9 cellular contexts compared by ENCODE assay signal in genomic region chr17:82052638-82053059, GRCh38. TPM values are rescaled to one million over a fixed set of nuclear protein-coding genes. Genes with fewer than 3 reads are reported as not detected.
A peak's percentile ranks its signal among the peaks of the same experiment; 100 is the strongest.
DNase-seq lines count a peak whose midpoint lies in the region; ATAC-seq, FAIRE-seq and TF ChIP-seq lines count a peak whose summit lies in the region.
"Had no signal": no experiment of that assay in that cellular context is flagged by ENCODE, and none has a peak within 500 bp of the region (broad histone marks: within the 10 kb centered on the region; RNA-seq: fewer than 3 reads in every experiment).

No MANE protein-coding gene starts in this region.

- CTCF ChIA-PET in K562 (lab: Yijun Ruan, JAX; ENCODE audit: low intra/inter-chr PET ratio) = no interaction called here

- no peaks in the 10 kb centered on the region for H3K9me1 ChIP-seq in K562 (ENCODE audit: control insufficient read depth, insufficient read depth, low read length)

- TF ChIP-seq RAD21 in K562 (CRISPR knock-in tag; conservative IDR thresholded peaks at IDR 0.05 in 1 of 2, IDR thresholded peaks at IDR 0.05 in 1 of 2) = no peak

- no peak for FAIRE-seq in K562 (lab: Jason Lieb, UNC)

- in situ Hi-C loops in K562 (cut with MboI) = no loop called here

- peak overlapping the region; percentile 88 for H3K4me2 ChIP-seq in K562 (ENCODE audit: insufficient read depth, low read length)

- H3K9me3 ChIP-seq in heart left ventricle (no peaks in the 10 kb centered on the region), K562 (replicated peaks; ENCODE audit: control insufficient read depth, insufficient read depth, low read depth, low read length) (no peaks in the 10 kb centered on the region), lower lobe of right lung (no peaks in the 10 kb centered on the region), upper lobe of left lung (no peaks in the 10 kb centered on the region)

- POLR2A ChIA-PET in K562 (lab: Yijun Ruan, JAX) = interaction anchor here (0.6 to 1.0 kb wide), 4 partner anchors 46 to 730 kb away, joined by 3 read pairs; no protein-coding TSS in a partner anchor

- H3K79me2 ChIP-seq in K562 (ENCODE audit: control insufficient read depth, insufficient read depth, low read length) = peaks cover 28% of the 10 kb centered on the region

- no peak for TF ChIP-seq EP300 in K562 (IDR thresholded peaks at IDR 0.05; ENCODE audit: low read length)
- no peak for TF ChIP-seq EP300 in upper lobe of left lung (IDR thresholded peaks at IDR 0.05)

- H2AFZ ChIP-seq in K562 (ENCODE audit: low read depth, low read length) = no peak overlapping the region

- BruUV-seq in K562 (replicated peaks; lab: Mats Ljungman, UMichigan) = no TSS peak

- H3K27ac ChIP-seq in heart left ventricle (peak overlapping the region in 5 of 12 donors; percentile 9 to 67 (median 58)), K562 (ENCODE audit: extremely low read depth, low read depth, low read length) (peak overlapping the region; percentile 68; the same call in 2 of the 3 replicates), lower lobe of right lung (peak overlapping the region; percentile 74), upper lobe of left lung (peak overlapping the region in 2 of 4 donors; percentile 35 to 81)

- no peak for DNase-seq in heart left ventricle
- no peak for DNase-seq in cardiac septum (ENCODE audit: low spot score)
- DNase-seq in K562 (ENCODE audit: extremely low read depth in 1 of 4, low spot score in 3 of 4) = no peak
- no peak for DNase-seq in lower lobe of right lung
- no peak for DNase-seq in upper lobe of left lung
- no peak for DNase-seq in head of caudate nucleus
- no peak for DNase-seq in activated effector memory CD4-positive, alpha-beta T cell treated with Interleukin-2 at 50 U/mL for 16 hours
- DNase-seq in glomerular visceral epithelial cell (ENCODE audit: extremely low spot score) = no peak
- DNase-seq: NCI-H146 had no signal

- H3K4me3 ChIP-seq in heart left ventricle (peak overlapping the region; percentile 63 to 96 (median 82)), K562 (peak overlapping the region; percentile 98), lower lobe of right lung (peak overlapping the region; percentile 86), upper lobe of left lung (peak overlapping the region; percentile 33 to 99 (median 91))

- H4K20me1 ChIP-seq in K562 (replicated peaks; ENCODE audit: control insufficient read depth, insufficient read depth, low read length) = 0 out of 2 replicates have a peak, but pooled peaks cover 11% of the 10 kb centered on the region

- H3K36me3 ChIP-seq in heart left ventricle = peaks cover 0 to 68% (median 43%) of the 10 kb centered on the region in 9 donors
- peaks cover 75% of the 10 kb centered on the region; the same call in 2 of the 3 replicates for H3K36me3 ChIP-seq in K562 (ENCODE audit: control insufficient read depth, insufficient read depth, low read length)
- H3K36me3 ChIP-seq in lower lobe of right lung = peaks cover 66% of the 10 kb centered on the region
- peaks cover 11 to 60% (median 50%) of the 10 kb centered on the region in 4 donors for H3K36me3 ChIP-seq in upper lobe of left lung

- TF ChIP-seq POLR2A in heart left ventricle (IDR thresholded peaks at IDR 0.05) = no peak
- TF ChIP-seq POLR2A in K562 (conservative IDR thresholded peaks at IDR 0.05) = no peak
- no peak for TF ChIP-seq POLR2A in upper lobe of left lung (IDR thresholded peaks at IDR 0.05)

- intact Hi-C loops in heart left ventricle (cut with DNase I) = no loop called here
- intact Hi-C loops in cardiac septum (cut with DNase I) = no loop called here
- intact Hi-C loops in K562 (cut with micrococcal nuclease) = no loop called here
- intact Hi-C loops in lower lobe of right lung (cut with DNase I) = no loop called here
- intact Hi-C loops in head of caudate nucleus (cut with DNase I) = no loop called here

- no peak for TF ChIP-seq CTCF in heart left ventricle (IDR thresholded peaks at IDR 0.05)
- no peak for TF ChIP-seq CTCF in K562 (IDR thresholded peaks at IDR 0.05 in 2 of 3, conservative IDR thresholded peaks at IDR 0.05 in 1 of 3; ENCODE audit: insufficient read depth in 2 of 3, low read depth in 1 of 3, low read length in 3 of 3)
- no peak for TF ChIP-seq CTCF in lower lobe of right lung (IDR thresholded peaks at IDR 0.05)
- no peak for TF ChIP-seq CTCF in upper lobe of left lung (IDR thresholded peaks at IDR 0.05)

- H3K27me3 ChIP-seq in heart left ventricle = no peaks in the 10 kb centered on the region
- no peaks in the 10 kb centered on the region for H3K27me3 ChIP-seq in K562 (ENCODE audit: control insufficient read depth in 2 of 2, insufficient read depth in 2 of 2, low read length in 2 of 2)
- H3K27me3 ChIP-seq in lower lobe of right lung (ENCODE audit: low read depth) = no peaks in the 10 kb centered on the region
- no peaks in the 10 kb centered on the region for H3K27me3 ChIP-seq in upper lobe of left lung

- ATAC-seq in heart left ventricle (no peak), K562 (no peak), lower lobe of right lung (no peak), upper lobe of left lung (ENCODE audit: low FRiP score in 2 of 2) (no peak)

- peaks cover 3 to 38% (median 24%) of the 10 kb centered on the region in 12 donors for H3K4me1 ChIP-seq in heart left ventricle
- peaks cover 6 to 92% of the 10 kb centered on the region in 2 experiments; a peak in 3 of 5 replicates for H3K4me1 ChIP-seq in K562 (replicated peaks in 1 of 2; ENCODE audit: control insufficient read depth in 2 of 2, insufficient read depth in 2 of 2, low read length in 2 of 2)
- peaks cover 37% of the 10 kb centered on the region for H3K4me1 ChIP-seq in lower lobe of right lung
- peaks cover 20 to 44% (median 26%) of the 10 kb centered on the region in 4 donors for H3K4me1 ChIP-seq in upper lobe of left lung

- peak overlapping the region; percentile 80 to 97 for H3K9ac ChIP-seq in K562 (ENCODE audit: insufficient read depth in 1 of 2, low read depth in 2 of 2, low read length in 2 of 2)

- 15 to 27% (median 25%) methylated on average over 17 to 19 of the region's 19 CpGs for WGBS in heart left ventricle, 4 donors
- WGBS in K562 (ENCODE audit: insufficient coverage, low coverage, missing lambda C conversion rate) = 4% methylated on average over 19 of the region's 19 CpGs
- WGBS in upper lobe of left lung, 2 donors = 36 to 66% methylated on average over 4 to 13 of the region's 19 CpGs

RNA-seq across cellular contexts. Expression of gene GPS1, which starts 1.0 kb away (rescaled TPM):
- total RNA-seq in heart left ventricle (100 to 1,000 TPM in 2 of 9 donors, 10 to 100 TPM in 7; 76.7 to 151 (median 81.8) TPM), cardiac septum (67.4 TPM), K562 (2014; rRNA removed) (137 and 183 TPM in 2 replicates), K562 (2014; rRNA removed; fragmentation: Illumina TruSeq; extraction: Trizol) (17.5 and 26.3 TPM in 2 replicates), K562 (2015; rRNA removed; fragmentation: Illumina TruSeq; extraction: Trizol) (69.9 and 72.5 TPM in 2 replicates), K562 (2021) (162 and 167 TPM in 2 replicates), lower lobe of right lung (71.5 TPM), upper lobe of left lung (100 to 1,000 TPM in 4 of 6 donors, 10 to 100 TPM in 2; 55.2 to 147 (median 108) TPM)
- polyA plus RNA-seq in heart left ventricle (10 to 100 TPM; 95.0 to 97.7 TPM), K562 (2011; rRNA removed) (57.0 and 88.5 TPM in 2 replicates), K562 (2014; fragmentation: Illumina TruSeq; extraction: Trizol) (74.5 and 111 TPM in 2 replicates), K562 (2014; fragmentation: Nextera tagmentation; extraction: Ambion mirVana) (10 to 100 TPM in 1 of 2 experiments, 1 to 10 TPM in 1; 3.1 to 13.4 TPM), K562 (2014; rRNA removed) (112 and 123 TPM in 2 replicates)
- total RNA-seq in K562 (2011; cell fraction: chromatin; rRNA removed; ENCODE audit: low replicate concordance) = 57.5 and 207 TPM in 2 replicates
- 178 and 205 TPM in 2 replicates for total RNA-seq in K562 (2011; cell fraction: nucleolus; rRNA removed)
- 87.8 and 88.8 TPM in 2 replicates for total RNA-seq in K562 (2011; cell fraction: nucleoplasm; rRNA removed)
- 94.2 and 226 TPM in 2 replicates for polyA plus RNA-seq in K562 (2011; cell fraction: cytosol; rRNA removed)
- polyA plus RNA-seq in K562 (2011; cell fraction: nucleus; rRNA removed) = 212 and 255 TPM in 2 replicates
- 103 and 115 TPM in 2 replicates for polyA plus RNA-seq in K562 (2012)
- 31.9 and 46.4 TPM in 2 replicates for polyA minus RNA-seq in K562 (2011; rRNA and poly(A)+ RNA removed)
- polyA minus RNA-seq in K562 (2011; cell fraction: cytosol; rRNA and poly(A)+ RNA removed) = 71.4 and 74.6 TPM in 2 replicates
- 72.3 and 75.2 TPM in 2 replicates for polyA minus RNA-seq in K562 (2011; cell fraction: nucleus; rRNA and poly(A)+ RNA removed)

RNA-seq across cellular contexts. Expression of gene RFNG, which starts 1.0 kb away (rescaled TPM):
- total RNA-seq in heart left ventricle = 10 to 100 TPM; 16.4 to 30.6 (median 20.4) TPM
- polyA plus RNA-seq in heart left ventricle = 10 to 100 TPM; 24.0 to 25.8 TPM
- total RNA-seq in cardiac septum = 21.0 TPM
- 23.1 and 61.7 TPM in 2 replicates for total RNA-seq in K562 (2011; cell fraction: chromatin; rRNA removed; ENCODE audit: low replicate concordance)
- total RNA-seq in K562 (2011; cell fraction: nucleolus; rRNA removed) = 74.4 and 74.9 TPM in 2 replicates
- total RNA-seq in K562 (2011; cell fraction: nucleoplasm; rRNA removed) = 36.5 and 40.5 TPM in 2 replicates
- 23.6 and 28.4 TPM in 2 replicates for total RNA-seq in K562 (2014; rRNA removed)
- total RNA-seq in K562 (2014; rRNA removed; fragmentation: Illumina TruSeq; extraction: Trizol) = 6.5 and 9.5 TPM in 2 replicates
- total RNA-seq in K562 (2015; rRNA removed; fragmentation: Illumina TruSeq; extraction: Trizol) = 11.1 and 14.3 TPM in 2 replicates
- total RNA-seq in K562 (2021) = 26.9 and 30.2 TPM in 2 replicates
- polyA plus RNA-seq in K562 (2011; rRNA removed) = 9.2 and 17.2 TPM in 2 replicates
- 12.2 and 23.8 TPM in 2 replicates for polyA plus RNA-seq in K562 (2011; cell fraction: cytosol; rRNA removed)
- polyA plus RNA-seq in K562 (2011; cell fraction: nucleus; rRNA removed) = 144 and 164 TPM in 2 replicates
- 16.9 and 35.2 TPM in 2 replicates for polyA plus RNA-seq in K562 (2012)
- 9.0 and 18.5 TPM in 2 replicates for polyA plus RNA-seq in K562 (2014; fragmentation: Illumina TruSeq; extraction: Trizol)
- under 1 TPM; 0.32 to 0.66 TPM for polyA plus RNA-seq in K562 (2014; fragmentation: Nextera tagmentation; extraction: Ambion mirVana)
- 32.6 and 32.8 TPM in 2 replicates for polyA plus RNA-seq in K562 (2014; rRNA removed)
- 2.0 TPM in 2 replicates for polyA minus RNA-seq in K562 (2011; rRNA and poly(A)+ RNA removed)
- 11.7 and 13.1 TPM in 2 replicates for polyA minus RNA-seq in K562 (2011; cell fraction: cytosol; rRNA and poly(A)+ RNA removed)
- 11.4 and 14.3 TPM in 2 replicates for polyA minus RNA-seq in K562 (2011; cell fraction: nucleus; rRNA and poly(A)+ RNA removed)
- 35.1 TPM for total RNA-seq in lower lobe of right lung
- total RNA-seq in upper lobe of left lung = 100 to 1,000 TPM in 1 of 6 donors, 10 to 100 TPM in 5; 25.0 to 101 (median 37.5) TPM

RNA-seq across cellular contexts. Expression of gene DUS1L, which starts 13.0 kb away (rescaled TPM):
- 10 to 100 TPM; 41.5 to 84.7 (median 59.4) TPM for total RNA-seq in heart left ventricle
- 100 to 1,000 TPM in 1 of 2 donors, 10 to 100 TPM in 1; 79.7 to 113 TPM for polyA plus RNA-seq in heart left ventricle
- total RNA-seq in cardiac septum = 47.6 TPM
- total RNA-seq in K562 (2011; cell fraction: chromatin; rRNA removed; ENCODE audit: low replicate concordance) = 125 and 499 TPM in 2 replicates
- 452 and 491 TPM in 2 replicates for total RNA-seq in K562 (2011; cell fraction: nucleolus; rRNA removed)
- 177 and 203 TPM in 2 replicates for total RNA-seq in K562 (2011; cell fraction: nucleoplasm; rRNA removed)
- 203 and 249 TPM in 2 replicates for total RNA-seq in K562 (2014; rRNA removed)
- 45.0 and 57.5 TPM in 2 replicates for total RNA-seq in K562 (2014; rRNA removed; fragmentation: Illumina TruSeq; extraction: Trizol)
- total RNA-seq in K562 (2015; rRNA removed; fragmentation: Illumina TruSeq; extraction: Trizol) = 83.1 and 83.9 TPM in 2 replicates
- total RNA-seq in K562 (2021) = 193 and 209 TPM in 2 replicates
- polyA plus RNA-seq in K562 (2011; rRNA removed) = 60.1 and 77.0 TPM in 2 replicates
- polyA plus RNA-seq in K562 (2011; cell fraction: cytosol; rRNA removed) = 62.4 and 118 TPM in 2 replicates
- polyA plus RNA-seq in K562 (2011; cell fraction: nucleus; rRNA removed) = 712 and 945 TPM in 2 replicates
- 123 and 178 TPM in 2 replicates for polyA plus RNA-seq in K562 (2012)
- 97.2 and 99.8 TPM in 2 replicates for polyA plus RNA-seq in K562 (2014; fragmentation: Illumina TruSeq; extraction: Trizol)
- 10 to 100 TPM in 1 of 2 experiments, 1 to 10 TPM in 1; 7.8 to 11.3 TPM for polyA plus RNA-seq in K562 (2014; fragmentation: Nextera tagmentation; extraction: Ambion mirVana)
- 201 and 210 TPM in 2 replicates for polyA plus RNA-seq in K562 (2014; rRNA removed)
- 17.2 and 22.2 TPM in 2 replicates for polyA minus RNA-seq in K562 (2011; rRNA and poly(A)+ RNA removed)
- 54.0 and 54.3 TPM in 2 replicates for polyA minus RNA-seq in K562 (2011; cell fraction: cytosol; rRNA and poly(A)+ RNA removed)
- polyA minus RNA-seq in K562 (2011; cell fraction: nucleus; rRNA and poly(A)+ RNA removed) = 179 and 184 TPM in 2 replicates
- total RNA-seq in lower lobe of right lung = 85.1 TPM
- 100 to 1,000 TPM in 3 of 6 donors, 10 to 100 TPM in 3; 53.5 to 183 (median 106) TPM for total RNA-seq in upper lobe of left lung

RNA-seq across cellular contexts. Expression of gene DCXR, which starts 15.2 kb away (rescaled TPM):
- total RNA-seq in heart left ventricle = 100 to 1,000 TPM; 139 to 312 (median 185) TPM
- 100 to 1,000 TPM; 243 to 246 TPM for polyA plus RNA-seq in heart left ventricle
- 144 TPM for total RNA-seq in cardiac septum
- total RNA-seq in K562 (2011; cell fraction: chromatin; rRNA removed; ENCODE audit: low replicate concordance) = 78.8 and 254 TPM in 2 replicates
- total RNA-seq in K562 (2011; cell fraction: nucleolus; rRNA removed) = 329 and 354 TPM in 2 replicates
- 133 and 150 TPM in 2 replicates for total RNA-seq in K562 (2011; cell fraction: nucleoplasm; rRNA removed)
- 165 and 194 TPM in 2 replicates for total RNA-seq in K562 (2014; rRNA removed)
- total RNA-seq in K562 (2014; rRNA removed; fragmentation: Illumina TruSeq; extraction: Trizol) = 41.1 and 66.0 TPM in 2 replicates
- 76.0 and 90.0 TPM in 2 replicates for total RNA-seq in K562 (2015; rRNA removed; fragmentation: Illumina TruSeq; extraction: Trizol)
- total RNA-seq in K562 (2021) = 235 and 256 TPM in 2 replicates
- 156 and 201 TPM in 2 replicates for polyA plus RNA-seq in K562 (2011; rRNA removed)
- 404 and 845 TPM in 2 replicates for polyA plus RNA-seq in K562 (2011; cell fraction: cytosol; rRNA removed)
- 611 and 714 TPM in 2 replicates for polyA plus RNA-seq in K562 (2011; cell fraction: nucleus; rRNA removed)
- polyA plus RNA-seq in K562 (2012) = 229 and 244 TPM in 2 replicates
- 243 and 274 TPM in 2 replicates for polyA plus RNA-seq in K562 (2014; fragmentation: Illumina TruSeq; extraction: Trizol)
- polyA plus RNA-seq in K562 (2014; fragmentation: Nextera tagmentation; extraction: Ambion mirVana) = 10 to 100 TPM; 21.3 to 50.3 TPM
- 229 and 261 TPM in 2 replicates for polyA plus RNA-seq in K562 (2014; rRNA removed)
- polyA minus RNA-seq in K562 (2011; rRNA and poly(A)+ RNA removed) = 34.8 and 73.6 TPM in 2 replicates
- polyA minus RNA-seq in K562 (2011; cell fraction: cytosol; rRNA and poly(A)+ RNA removed) = 67.3 and 81.5 TPM in 2 replicates
- 104 and 111 TPM in 2 replicates for polyA minus RNA-seq in K562 (2011; cell fraction: nucleus; rRNA and poly(A)+ RNA removed)
- 133 TPM for total RNA-seq in lower lobe of right lung
- 100 to 1,000 TPM; 122 to 358 (median 211) TPM for total RNA-seq in upper lobe of left lung

RNA-seq across cellular contexts. Expression of gene RAC3, which starts 21.2 kb away (rescaled TPM):
- 1 to 10 TPM in 7 of 9 donors, under 1 TPM in 2; 0.76 to 2.6 (median 1.5) TPM for total RNA-seq in heart left ventricle
- 1 to 10 TPM; 1.2 to 2.0 TPM for polyA plus RNA-seq in heart left ventricle
- 0.65 TPM for total RNA-seq in cardiac septum
- 19.4 and 85.2 TPM in 2 replicates for total RNA-seq in K562 (2011; cell fraction: chromatin; rRNA removed; ENCODE audit: low replicate concordance)
- total RNA-seq in K562 (2011; cell fraction: nucleolus; rRNA removed) = 134 and 179 TPM in 2 replicates
- 71.3 and 86.0 TPM in 2 replicates for total RNA-seq in K562 (2011; cell fraction: nucleoplasm; rRNA removed)
- 292 and 377 TPM in 2 replicates for total RNA-seq in K562 (2014; rRNA removed)
- 21.8 and 30.5 TPM in 2 replicates for total RNA-seq in K562 (2014; rRNA removed; fragmentation: Illumina TruSeq; extraction: Trizol)
- total RNA-seq in K562 (2015; rRNA removed; fragmentation: Illumina TruSeq; extraction: Trizol) = 91.3 and 98.6 TPM in 2 replicates
- total RNA-seq in K562 (2021) = 133 and 139 TPM in 2 replicates
- 118 and 135 TPM in 2 replicates for polyA plus RNA-seq in K562 (2011; rRNA removed)
- 275 and 623 TPM in 2 replicates for polyA plus RNA-seq in K562 (2011; cell fraction: cytosol; rRNA removed)
- polyA plus RNA-seq in K562 (2011; cell fraction: nucleus; rRNA removed) = 159 and 273 TPM in 2 replicates
- 51.3 and 82.3 TPM in 2 replicates for polyA plus RNA-seq in K562 (2012)
- polyA plus RNA-seq in K562 (2014; fragmentation: Illumina TruSeq; extraction: Trizol) = 137 and 193 TPM in 2 replicates
- under 1 TPM; 0.23 to 0.28 TPM for polyA plus RNA-seq in K562 (2014; fragmentation: Nextera tagmentation; extraction: Ambion mirVana)
- polyA plus RNA-seq in K562 (2014; rRNA removed) = 281 and 307 TPM in 2 replicates
- 16.0 and 29.2 TPM in 2 replicates for polyA minus RNA-seq in K562 (2011; rRNA and poly(A)+ RNA removed)
- polyA minus RNA-seq in K562 (2011; cell fraction: cytosol; rRNA and poly(A)+ RNA removed) = 66.2 and 68.0 TPM in 2 replicates
- polyA minus RNA-seq in K562 (2011; cell fraction: nucleus; rRNA and poly(A)+ RNA removed) = 52.2 and 55.2 TPM in 2 replicates
- 2.8 TPM for total RNA-seq in lower lobe of right lung
- total RNA-seq in upper lobe of left lung = 10 to 100 TPM in 2 of 6 donors, 1 to 10 TPM in 4; 3.0 to 12.6 (median 7.1) TPM
